In the genomic region with DNA sequence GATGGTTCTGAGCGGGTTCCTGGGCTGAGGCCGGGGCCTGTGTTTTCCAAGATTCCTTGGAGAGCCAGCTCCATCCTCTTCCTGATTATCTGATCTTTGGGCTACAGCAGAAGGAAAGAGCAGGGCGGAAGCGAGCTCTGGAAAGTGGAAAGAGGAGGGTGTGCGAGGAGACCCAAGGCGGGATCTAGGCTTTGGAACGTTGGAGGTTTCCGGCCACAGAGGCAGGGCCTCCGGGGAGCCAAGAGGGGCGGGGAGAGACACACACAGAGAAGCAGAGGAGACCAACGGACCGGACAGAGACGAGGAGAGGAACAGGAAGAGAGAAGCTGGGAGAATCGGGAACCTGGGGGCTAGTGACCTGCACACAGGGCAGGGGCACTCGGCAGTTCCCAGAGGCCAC, we compare ENCODE assay signal across 8 cellular contexts. TPM values are rescaled to one million over a fixed set of nuclear protein-coding genes. Genes with fewer than 3 reads are reported as not detected.
DNase-seq lines count a peak whose midpoint lies in the region; ATAC-seq lines count a peak whose summit lies in the region.

Gene CLEC11A, plus strand, starts transcription at position 296 of the 400 bp plus-strand sequence. CDS start 162 bp downstream, outside the sequence.

- H3K27me3 Mint-ChIP-seq in T-helper 2 cell treated with Interferon-gamma antibody and Interleukin-4, amounts not matched to agents 5 μg/mL and 100 μg/mL, for 36 hours (ENCODE audit: low read depth): peaks cover 41% of the 10 kb centered on the region
- peaks cover 52% of the 10 kb centered on the region for H3K27me3 Mint-ChIP-seq in activated T-helper 17 cell treated with anti-CD3 and anti-CD28 coated beads, Interleukin-2, amount 50 U/mL, for 72 hours

- H3K27ac Mint-ChIP-seq in T-helper 2 cell treated with Interferon-gamma antibody and Interleukin-4, amounts not matched to agents 5 μg/mL and 100 μg/mL, for 36 hours: no peak within 1 kb of the TSS
- no peak within 1 kb of the TSS for H3K27ac Mint-ChIP-seq in activated T-helper 17 cell treated with anti-CD3 and anti-CD28 coated beads, Interleukin-2, amount 50 U/mL, for 72 hours

- H3K9me3 Mint-ChIP-seq in T-helper 2 cell treated with Interferon-gamma antibody and Interleukin-4, amounts not matched to agents 5 μg/mL and 100 μg/mL, for 36 hours: no peaks in the 10 kb centered on the region
- no peaks in the 10 kb centered on the region for H3K9me3 Mint-ChIP-seq in activated T-helper 17 cell treated with anti-CD3 and anti-CD28 coated beads, Interleukin-2, amount 50 U/mL, for 72 hours

- H3K36me3 ChIP-seq in skeletal muscle tissue (ENCODE audit: control insufficient read depth in 3 of 3, insufficient read depth in 3 of 3, low read length in 3 of 3): no peaks in the 10 kb centered on the region

- no peaks in the 10 kb centered on the region for H3K36me3 Mint-ChIP-seq in T-helper 2 cell treated with Interferon-gamma antibody and Interleukin-4, amounts not matched to agents 5 μg/mL and 100 μg/mL, for 36 hours (ENCODE audit: low read depth)
- H3K36me3 Mint-ChIP-seq in activated T-helper 17 cell treated with anti-CD3 and anti-CD28 coated beads, Interleukin-2, amount 50 U/mL, for 72 hours (ENCODE audit: low read depth): peaks cover 9% of the 10 kb centered on the region

- peaks cover 20% of the 10 kb centered on the region for H3K4me1 Mint-ChIP-seq in T-helper 2 cell treated with Interferon-gamma antibody and Interleukin-4, amounts not matched to agents 5 μg/mL and 100 μg/mL, for 36 hours (ENCODE audit: low read depth)
- peaks cover 4% of the 10 kb centered on the region for H3K4me1 Mint-ChIP-seq in activated T-helper 17 cell treated with anti-CD3 and anti-CD28 coated beads, Interleukin-2, amount 50 U/mL, for 72 hours

- H3K9me3 ChIP-seq in right cardiac atrium (ENCODE audit: control insufficient read depth, low read length): no peaks in the 10 kb centered on the region
- H3K9me3 ChIP-seq in skeletal muscle tissue (ENCODE audit: control insufficient read depth in 3 of 3, low read length in 3 of 3): no peaks in the 10 kb centered on the region

- ATAC-seq in activated T-helper 17 cell treated with anti-CD3 and anti-CD28 coated beads, Interleukin-2, amount 50 U/mL, for 72 hours (replicated peaks): no peak
- ATAC-seq in right cardiac atrium: peak; percentile 9 to 36

- H3K27me3 ChIP-seq in right cardiac atrium (ENCODE audit: control insufficient read depth, insufficient read depth) (no peaks in the 10 kb centered on the region), skeletal muscle tissue (ENCODE audit: control insufficient read depth in 3 of 3, insufficient read depth in 3 of 3, low read length in 3 of 3) (peaks cover 15 to 66% (median 47%) of the 10 kb centered on the region in 3 donors)

- peak within 1 kb of the TSS; percentile 92 for H3K4me3 Mint-ChIP-seq in T-helper 2 cell treated with Interferon-gamma antibody and Interleukin-4, amounts not matched to agents 5 μg/mL and 100 μg/mL, for 36 hours
- peak within 1 kb of the TSS; percentile 55 for H3K4me3 Mint-ChIP-seq in activated T-helper 17 cell treated with anti-CD3 and anti-CD28 coated beads, Interleukin-2, amount 50 U/mL, for 72 hours

- WGBS in right cardiac atrium: 20% methylated on average over 15 of the region's 15 CpGs

- H3K4me1 ChIP-seq in right cardiac atrium (ENCODE audit: control insufficient read depth, insufficient read depth, low read length): no peaks in the 10 kb centered on the region
- H3K4me1 ChIP-seq in skeletal muscle tissue (ENCODE audit: control insufficient read depth in 3 of 3, insufficient read depth in 3 of 3, low read length in 3 of 3): peaks cover 8 to 26% (median 15%) of the 10 kb centered on the region in 3 donors

- H3K4me3 ChIP-seq in right cardiac atrium (ENCODE audit: low read length) (peak within 1 kb of the TSS; percentile 29), skeletal muscle tissue (ENCODE audit: low read length in 3 of 3) (peak within 1 kb of the TSS; percentile 65 to 79 (median 65))

- peak within 1 kb of the TSS; percentile 18 for H3K27ac ChIP-seq in right cardiac atrium (ENCODE audit: low read length)
- peak within 1 kb of the TSS; percentile 60 for H3K27ac ChIP-seq in skeletal muscle tissue (ENCODE audit: low read depth, low read length)

- DNase-seq in T-helper 2 cell treated with Interferon-gamma antibody and Interleukin-4, amounts not matched to agents 5 μg/mL and 100 μg/mL, for 36 hours (ENCODE audit: low spot score): no peak
- DNase-seq in T-helper 2 cell (no peak), right cardiac atrium (peak; percentile 71 to 88 (median 86)), NK-92 (lab: John Stamatoyannopoulos, UW; ENCODE audit: unreplicated experiment) (no peak), SHP77 (lab: John Stamatoyannopoulos, UW) (no peak), iPS-NIHi7 (ENCODE audit: extremely low spot score) (no peak)

- intact Hi-C loops in right cardiac atrium (cut with DNase I): no loop called here

- H3K9ac ChIP-seq in skeletal muscle tissue (ENCODE audit: low read depth in 1 of 3, low read length in 3 of 3): peak within 1 kb of the TSS in 2 of 3 donors; percentile 2 to 40

RNA-seq across cellular contexts. Expression of gene CLEC11A, which starts in this region (rescaled TPM):
- under 1 TPM; 0.24 to 0.45 TPM for total RNA-seq in activated T-helper 17 cell treated with anti-CD3 and anti-CD28 coated beads, Interleukin-2, amount 50 U/mL, for 72 hours
- total RNA-seq in right cardiac atrium: 10 to 100 TPM in 2 of 4 donors, 1 to 10 TPM in 2; 8.2 to 10.2 (median 10.0) TPM
- polyA plus RNA-seq in right cardiac atrium: 5.5 TPM
- 11.5 TPM for total RNA-seq in skeletal muscle tissue

Comparison
In these comparisons a context has a peak if more than half of its experiments do, and no peak if none do; other contexts are left out.
1. DNase-seq: peak in right cardiac atrium (3 of 3); none in T-helper 2 cell treated with Interferon-gamma antibody and Interleukin-4, amounts not matched to agents 5 μg/mL and 100 μg/mL, for 36 hours (single experiment), T-helper 2 cell (0 of 5), NK-92 (single experiment), SHP77 (0 of 2) and iPS-NIHi7 (single experiment).